2 cellular contexts compared by ENCODE assay signal in the genomic region with DNA sequence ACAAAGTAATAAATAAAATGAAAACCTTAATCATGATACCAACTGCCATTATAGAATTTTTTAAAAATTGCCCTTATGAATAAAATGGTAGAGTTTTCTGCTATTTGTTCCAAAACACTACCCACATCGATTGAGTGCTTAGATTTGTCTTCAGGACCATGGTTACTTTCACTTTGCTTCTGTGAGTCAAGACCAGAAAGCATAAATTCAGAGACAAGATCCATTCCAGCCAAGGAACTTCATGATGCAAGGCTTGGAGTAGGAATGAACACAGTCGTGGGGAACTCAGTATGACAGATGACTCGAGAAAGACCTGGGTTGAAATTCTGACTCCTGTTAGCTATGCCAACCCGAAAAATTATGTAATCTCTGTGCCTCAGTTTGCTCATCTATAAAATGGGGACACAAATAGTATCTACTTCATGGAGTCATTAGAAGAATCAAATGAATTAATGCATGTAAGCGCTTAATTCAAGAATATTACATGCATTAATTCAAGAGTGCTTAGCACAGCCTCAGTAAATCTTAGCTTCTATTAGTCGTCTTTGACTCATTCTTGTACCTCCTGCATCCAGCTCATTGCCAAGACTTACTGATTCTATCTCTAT.
TF ChIP-seq lines count a peak whose summit lies in the region.

No MANE protein-coding gene starts in this region.

TF ChIP-seq in SK-N-SH treated with all-trans-retinoic acid at 6 μM for 48 hours, 23 proteins besides CTCF, POLR2A, EP300 and RAD21 (continued from another document):
- TF ChIP-seq, protein P1, sequence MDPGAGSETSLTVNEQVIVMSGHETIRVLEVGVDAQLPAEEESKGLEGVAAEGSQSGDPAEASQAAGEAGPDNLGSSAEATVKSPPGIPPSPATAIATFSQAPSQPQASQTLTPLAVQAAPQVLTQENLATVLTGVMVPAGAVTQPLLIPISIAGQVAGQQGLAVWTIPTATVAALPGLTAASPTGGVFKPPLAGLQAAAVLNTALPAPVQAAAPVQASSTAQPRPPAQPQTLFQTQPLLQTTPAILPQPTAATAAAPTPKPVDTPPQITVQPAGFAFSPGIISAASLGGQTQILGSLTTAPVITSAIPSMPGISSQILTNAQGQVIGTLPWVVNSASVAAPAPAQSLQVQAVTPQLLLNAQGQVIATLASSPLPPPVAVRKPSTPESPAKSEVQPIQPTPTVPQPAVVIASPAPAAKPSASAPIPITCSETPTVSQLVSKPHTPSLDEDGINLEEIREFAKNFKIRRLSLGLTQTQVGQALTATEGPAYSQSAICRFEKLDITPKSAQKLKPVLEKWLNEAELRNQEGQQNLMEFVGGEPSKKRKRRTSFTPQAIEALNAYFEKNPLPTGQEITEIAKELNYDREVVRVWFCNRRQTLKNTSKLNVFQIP (CRISPR knock-in tag; IDR thresholded peaks at IDR 0.05; ENCODE audit: borderline replicate concordance, low read depth): no peak
- TF ChIP-seq PPARA (CRISPR knock-in tag; IDR thresholded peaks at IDR 0.05; ENCODE audit: borderline replicate concordance) (no peak), RARB (CRISPR knock-in tag; IDR thresholded peaks at IDR 0.05) (no peak), TCF4 (CRISPR knock-in tag; IDR thresholded peaks at IDR 0.05; ENCODE audit: borderline replicate concordance) (no peak), SNAI2 (CRISPR knock-in tag; IDR thresholded peaks at IDR 0.05) (no peak), TOX (CRISPR knock-in tag; IDR thresholded peaks at IDR 0.05; ENCODE audit: borderline replicate concordance) (no peak), CSDC2 (CRISPR knock-in tag; IDR thresholded peaks at IDR 0.05) (no peak), ZC3H10 (CRISPR knock-in tag; IDR thresholded peaks at IDR 0.05) (no peak), ZFP3 (CRISPR knock-in tag; IDR thresholded peaks at IDR 0.05) (no peak), ESRRG (CRISPR knock-in tag; IDR thresholded peaks at IDR 0.05) (no peak)
- TF ChIP-seq, protein P2, sequence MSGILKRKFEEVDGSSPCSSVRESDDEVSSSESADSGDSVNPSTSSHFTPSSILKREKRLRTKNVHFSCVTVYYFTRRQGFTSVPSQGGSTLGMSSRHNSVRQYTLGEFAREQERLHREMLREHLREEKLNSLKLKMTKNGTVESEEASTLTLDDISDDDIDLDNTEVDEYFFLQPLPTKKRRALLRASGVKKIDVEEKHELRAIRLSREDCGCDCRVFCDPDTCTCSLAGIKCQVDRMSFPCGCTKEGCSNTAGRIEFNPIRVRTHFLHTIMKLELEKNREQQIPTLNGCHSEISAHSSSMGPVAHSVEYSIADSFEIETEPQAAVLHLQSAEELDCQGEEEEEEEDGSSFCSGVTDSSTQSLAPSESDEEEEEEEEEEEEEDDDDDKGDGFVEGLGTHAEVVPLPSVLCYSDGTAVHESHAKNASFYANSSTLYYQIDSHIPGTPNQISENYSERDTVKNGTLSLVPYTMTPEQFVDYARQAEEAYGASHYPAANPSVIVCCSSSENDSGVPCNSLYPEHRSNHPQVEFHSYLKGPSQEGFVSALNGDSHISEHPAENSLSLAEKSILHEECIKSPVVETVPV (CRISPR knock-in tag; IDR thresholded peaks at IDR 0.05): no peak

TF ChIP-seq in K562, 482 proteins besides CTCF, POLR2A, EP300 and RAD21 (continued from another document and continues in another):
- TF ChIP-seq STAT5B (CRISPR knock-in tag; IDR thresholded peaks at IDR 0.05) (no peak), BRD4 (IDR thresholded peaks at IDR 0.05) (no peak), TCF3 (CRISPR knock-in tag; IDR thresholded peaks at IDR 0.05) (no peak), HDAC8 (tag; IDR thresholded peaks at IDR 0.05) (no peak), NR2F6 (CRISPR knock-in tag; IDR thresholded peaks at IDR 0.05) (no peak), BCOR (IDR thresholded peaks at IDR 0.05) (peak; percentile 99), ZNF347 (CRISPR knock-in tag; IDR thresholded peaks at IDR 0.05; ENCODE audit: low read depth) (no peak), RFX5 (IDR thresholded peaks at IDR 0.05; ENCODE audit: low read depth, low read length) (no peak), SIRT6 (IDR thresholded peaks at IDR 0.05; ENCODE audit: low read depth, low read length) (no peak), ADNP (tag; IDR thresholded peaks at IDR 0.05) (peak; percentile 98), DMBX1 (CRISPR knock-in tag; IDR thresholded peaks at IDR 0.05; ENCODE audit: borderline replicate concordance) (no peak), PHF20 (IDR thresholded peaks at IDR 0.05; ENCODE audit: partially characterized antibody) (no peak), ZNF584 (CRISPR knock-in tag; IDR thresholded peaks at IDR 0.05; ENCODE audit: low read depth) (no peak), ZNF23 (CRISPR knock-in tag; IDR thresholded peaks at IDR 0.05) (no peak), GATAD2A (IDR thresholded peaks at IDR 0.05) (no peak), IRF2 (CRISPR knock-in tag; IDR thresholded peaks at IDR 0.05) (no peak), HEY1 (CRISPR knock-in tag; IDR thresholded peaks at IDR 0.05; ENCODE audit: borderline replicate concordance) (no peak), MYNN (IDR thresholded peaks at IDR 0.05) (no peak), MYNN (CRISPR knock-in tag; IDR thresholded peaks at IDR 0.05) (no peak), ZNF77 (CRISPR knock-in tag; IDR thresholded peaks at IDR 0.05) (no peak), POLR2B (IDR thresholded peaks at IDR 0.05; ENCODE audit: low read depth, partially characterized antibody) (no peak), SNIP1 (IDR thresholded peaks at IDR 0.05; ENCODE audit: low read depth) (no peak), CEBPG (CRISPR knock-in tag; IDR thresholded peaks at IDR 0.05) (no peak), CEBPG (tag; conservative IDR thresholded peaks at IDR 0.05 in 1 of 2, IDR thresholded peaks at IDR 0.05 in 1 of 2) (peak; percentile 45 to 48; a peak in 3 of 4 replicates), MCM2 (IDR thresholded peaks at IDR 0.05; ENCODE audit: low read depth) (no peak), XRCC3 (IDR thresholded peaks at IDR 0.05) (no peak), PHF21A (IDR thresholded peaks at IDR 0.05; ENCODE audit: borderline replicate concordance, low read depth) (no peak), SP1 (CRISPR knock-in tag; IDR thresholded peaks at IDR 0.05) (no peak), KDM1A (IDR thresholded peaks at IDR 0.05) (peak; percentile 90 to 93), FOSL1 (tag; conservative IDR thresholded peaks at IDR 0.05) (0 out of 2 replicates have a peak, but pooled peaks have one; percentile 12), BRD9 (IDR thresholded peaks at IDR 0.05; ENCODE audit: low read depth, partially characterized antibody) (no peak), HMGN3 (IDR thresholded peaks at IDR 0.05; ENCODE audit: borderline replicate concordance, extremely low read depth, insufficient read length, low read depth, low read length) (no peak), PPARD (CRISPR knock-in tag; IDR thresholded peaks at IDR 0.05) (no peak), ZC3H11A (IDR thresholded peaks at IDR 0.05; ENCODE audit: low read depth, low read length) (no peak), HNRNPL (IDR thresholded peaks at IDR 0.05; ENCODE audit: low read depth, low read length) (no peak), LARP7 (IDR thresholded peaks at IDR 0.05) (no peak), KDM2B (CRISPR knock-in tag; IDR thresholded peaks at IDR 0.05) (no peak), SMARCC2 (IDR thresholded peaks at IDR 0.05; ENCODE audit: low read depth) (no peak), FOXM1 (IDR thresholded peaks at IDR 0.05; ENCODE audit: low read depth) (no peak), FOXM1 (CRISPR knock-in tag; IDR thresholded peaks at IDR 0.05; ENCODE audit: low read depth) (no peak), CEBPB (tag; IDR thresholded peaks at IDR 0.05) (peak; percentile 68), MECOM (CRISPR knock-in tag; IDR thresholded peaks at IDR 0.05) (no peak), ZNF24 (IDR thresholded peaks at IDR 0.05) (peak; percentile 65; the same call in 1 of the 2 replicates), ZNF175 (CRISPR knock-in tag; IDR thresholded peaks at IDR 0.05; ENCODE audit: low read depth) (no peak), MEIS2 (IDR thresholded peaks at IDR 0.05; ENCODE audit: partially characterized antibody) (no peak), CHCHD3 (CRISPR knock-in tag; IDR thresholded peaks at IDR 0.05) (no peak), NFYB (IDR thresholded peaks at IDR 0.05; ENCODE audit: extremely low read depth, insufficient read length) (no peak), CBX1 (IDR thresholded peaks at IDR 0.05; ENCODE audit: low read depth) (peak; percentile 65; the same call in 1 of the 2 replicates), PURB (CRISPR knock-in tag; IDR thresholded peaks at IDR 0.05; ENCODE audit: low read depth) (no peak), SRSF7 (optimal IDR thresholded peaks at IDR 0.05; ENCODE audit: low read depth, low read length) (no peak)
- TF ChIP-seq, protein P3, sequence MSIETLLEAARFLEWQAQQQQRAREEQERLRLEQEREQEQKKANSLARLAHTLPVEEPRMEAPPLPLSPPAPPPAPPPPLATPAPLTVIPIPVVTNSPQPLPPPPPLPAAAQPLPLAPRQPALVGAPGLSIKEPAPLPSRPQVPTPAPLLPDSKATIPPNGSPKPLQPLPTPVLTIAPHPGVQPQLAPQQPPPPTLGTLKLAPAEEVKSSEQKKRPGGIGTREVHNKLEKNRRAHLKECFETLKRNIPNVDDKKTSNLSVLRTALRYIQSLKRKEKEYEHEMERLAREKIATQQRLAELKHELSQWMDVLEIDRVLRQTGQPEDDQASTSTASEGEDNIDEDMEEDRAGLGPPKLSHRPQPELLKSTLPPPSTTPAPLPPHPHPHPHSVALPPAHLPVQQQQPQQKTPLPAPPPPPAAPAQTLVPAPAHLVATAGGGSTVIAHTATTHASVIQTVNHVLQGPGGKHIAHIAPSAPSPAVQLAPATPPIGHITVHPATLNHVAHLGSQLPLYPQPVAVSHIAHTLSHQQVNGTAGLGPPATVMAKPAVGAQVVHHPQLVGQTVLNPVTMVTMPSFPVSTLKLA (conservative IDR thresholded peaks at IDR 0.05): no peak
- TF ChIP-seq, protein P4, sequence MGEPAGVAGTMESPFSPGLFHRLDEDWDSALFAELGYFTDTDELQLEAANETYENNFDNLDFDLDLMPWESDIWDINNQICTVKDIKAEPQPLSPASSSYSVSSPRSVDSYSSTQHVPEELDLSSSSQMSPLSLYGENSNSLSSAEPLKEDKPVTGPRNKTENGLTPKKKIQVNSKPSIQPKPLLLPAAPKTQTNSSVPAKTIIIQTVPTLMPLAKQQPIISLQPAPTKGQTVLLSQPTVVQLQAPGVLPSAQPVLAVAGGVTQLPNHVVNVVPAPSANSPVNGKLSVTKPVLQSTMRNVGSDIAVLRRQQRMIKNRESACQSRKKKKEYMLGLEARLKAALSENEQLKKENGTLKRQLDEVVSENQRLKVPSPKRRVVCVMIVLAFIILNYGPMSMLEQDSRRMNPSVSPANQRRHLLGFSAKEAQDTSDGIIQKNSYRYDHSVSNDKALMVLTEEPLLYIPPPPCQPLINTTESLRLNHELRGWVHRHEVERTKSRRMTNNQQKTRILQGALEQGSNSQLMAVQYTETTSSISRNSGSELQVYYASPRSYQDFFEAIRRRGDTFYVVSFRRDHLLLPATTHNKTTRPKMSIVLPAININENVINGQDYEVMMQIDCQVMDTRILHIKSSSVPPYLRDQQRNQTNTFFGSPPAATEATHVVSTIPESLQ (CRISPR knock-in tag; IDR thresholded peaks at IDR 0.05): no peak
- TF ChIP-seq, protein P5, sequence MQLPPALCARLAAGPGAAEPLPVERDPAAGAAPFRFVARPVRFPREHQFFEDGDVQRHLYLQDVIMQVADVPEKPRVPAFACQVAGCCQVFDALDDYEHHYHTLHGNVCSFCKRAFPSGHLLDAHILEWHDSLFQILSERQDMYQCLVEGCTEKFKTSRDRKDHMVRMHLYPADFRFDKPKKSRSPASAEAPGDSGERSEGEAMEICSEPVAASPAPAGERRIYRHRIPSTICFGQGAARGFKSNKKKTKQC (CRISPR knock-in tag; IDR thresholded peaks at IDR 0.05): no peak
- TF ChIP-seq, protein P6, sequence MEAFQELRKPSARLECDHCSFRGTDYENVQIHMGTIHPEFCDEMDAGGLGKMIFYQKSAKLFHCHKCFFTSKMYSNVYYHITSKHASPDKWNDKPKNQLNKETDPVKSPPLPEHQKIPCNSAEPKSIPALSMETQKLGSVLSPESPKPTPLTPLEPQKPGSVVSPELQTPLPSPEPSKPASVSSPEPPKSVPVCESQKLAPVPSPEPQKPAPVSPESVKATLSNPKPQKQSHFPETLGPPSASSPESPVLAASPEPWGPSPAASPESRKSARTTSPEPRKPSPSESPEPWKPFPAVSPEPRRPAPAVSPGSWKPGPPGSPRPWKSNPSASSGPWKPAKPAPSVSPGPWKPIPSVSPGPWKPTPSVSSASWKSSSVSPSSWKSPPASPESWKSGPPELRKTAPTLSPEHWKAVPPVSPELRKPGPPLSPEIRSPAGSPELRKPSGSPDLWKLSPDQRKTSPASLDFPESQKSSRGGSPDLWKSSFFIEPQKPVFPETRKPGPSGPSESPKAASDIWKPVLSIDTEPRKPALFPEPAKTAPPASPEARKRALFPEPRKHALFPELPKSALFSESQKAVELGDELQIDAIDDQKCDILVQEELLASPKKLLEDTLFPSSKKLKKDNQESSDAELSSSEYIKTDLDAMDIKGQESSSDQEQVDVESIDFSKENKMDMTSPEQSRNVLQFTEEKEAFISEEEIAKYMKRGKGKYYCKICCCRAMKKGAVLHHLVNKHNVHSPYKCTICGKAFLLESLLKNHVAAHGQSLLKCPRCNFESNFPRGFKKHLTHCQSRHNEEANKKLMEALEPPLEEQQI (IDR thresholded peaks at IDR 0.05): no peak
- TF ChIP-seq, protein P7, sequence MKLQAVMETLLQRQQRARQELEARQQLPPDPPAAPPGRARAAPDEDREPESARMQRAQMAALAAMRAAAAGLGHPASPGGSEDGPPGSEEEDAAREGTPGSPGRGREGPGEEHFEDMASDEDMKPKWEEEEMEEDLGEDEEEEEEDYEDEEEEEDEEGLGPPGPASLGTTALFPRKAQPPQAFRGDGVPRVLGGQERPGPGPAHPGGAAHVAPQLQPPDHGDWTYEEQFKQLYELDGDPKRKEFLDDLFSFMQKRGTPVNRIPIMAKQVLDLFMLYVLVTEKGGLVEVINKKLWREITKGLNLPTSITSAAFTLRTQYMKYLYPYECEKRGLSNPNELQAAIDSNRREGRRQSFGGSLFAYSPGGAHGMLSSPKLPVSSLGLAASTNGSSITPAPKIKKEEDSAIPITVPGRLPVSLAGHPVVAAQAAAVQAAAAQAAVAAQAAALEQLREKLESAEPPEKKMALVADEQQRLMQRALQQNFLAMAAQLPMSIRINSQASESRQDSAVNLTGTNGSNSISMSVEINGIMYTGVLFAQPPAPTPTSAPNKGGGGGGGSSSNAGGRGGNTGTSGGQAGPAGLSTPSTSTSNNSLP (IDR thresholded peaks at IDR 0.05; ENCODE audit: borderline replicate concordance, low read depth, low read length): no peak
- TF ChIP-seq, protein P8, sequence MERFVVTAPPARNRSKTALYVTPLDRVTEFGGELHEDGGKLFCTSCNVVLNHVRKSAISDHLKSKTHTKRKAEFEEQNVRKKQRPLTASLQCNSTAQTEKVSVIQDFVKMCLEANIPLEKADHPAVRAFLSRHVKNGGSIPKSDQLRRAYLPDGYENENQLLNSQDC (CRISPR knock-in tag; IDR thresholded peaks at IDR 0.05): no peak
